ENCODE assay signal across 28 cellular contexts in the genomic region with DNA sequence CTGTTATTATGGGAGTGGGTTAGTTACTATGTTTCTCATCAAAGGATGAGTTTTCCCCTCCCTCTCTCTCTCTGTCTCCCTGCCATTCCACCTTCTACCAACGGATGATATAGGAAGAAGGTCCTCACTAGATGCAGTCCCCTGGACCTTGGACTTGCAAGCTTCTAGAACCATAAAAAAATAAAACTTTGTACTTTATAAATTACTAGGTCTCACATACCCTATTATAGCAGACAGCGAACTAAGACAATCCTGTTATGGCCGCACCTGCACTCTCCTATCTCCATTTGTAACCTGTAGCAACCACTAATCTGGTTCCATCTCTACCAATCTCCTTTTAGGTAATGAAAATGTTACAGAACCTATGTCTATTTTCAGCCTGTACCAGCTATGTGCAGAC.
"Had no signal": no experiment of that assay in that cellular context is flagged by ENCODE, and none has a peak within 500 bp of the region (broad histone marks: within the 10 kb centered on the region; RNA-seq: fewer than 3 reads in every experiment).

No MANE protein-coding gene starts in this region.

- H3K4me3 Mint-ChIP-seq: dendritic cell treated with granulocyte-macrophage colony-stimulating factor and Interleukin-4, amounts not matched to agents 40 ng/mL and 50 ng/mL, for 4 days; effector memory CD8-positive, alpha-beta T cell; endodermal cell; immature natural killer cell; mesothelial cell of epicardium; naive thymus-derived CD4-positive, alpha-beta T cell had no signal

- H3K9me3 Mint-ChIP-seq: endodermal cell had no signal

- DNase-seq: effector CD8-positive, alpha-beta T cell; effector memory CD8-positive, alpha-beta T cell; endodermal cell; erythroblast; esophagus squamous epithelium; foreskin fibroblast; foreskin melanocyte; gastrocnemius medialis; glutamatergic neuron; head of caudate nucleus; heart right ventricle; hypothalamus; immature natural killer cell; islet precursor cell; kidney; kidney glomerular epithelial cell; left lung; left ventricle myocardium superior; lower lobe of right lung; mesenchymal stem cell; naive thymus-derived CD4-positive, alpha-beta T cell had no signal

- H3K27me3 ChIP-seq: esophagus squamous epithelium, gastrocnemius medialis, heart right ventricle, left lung had no signal

- H3K36me3 Mint-ChIP-seq: immature natural killer cell; mesothelial cell of epicardium; naive thymus-derived CD4-positive, alpha-beta T cell had no signal

- H3K9me3 ChIP-seq: esophagus squamous epithelium, gastrocnemius medialis, left lung, lower lobe of right lung had no signal

- ATAC-seq: effector memory CD8-positive, alpha-beta T cell; esophagus mucosa; gastrocnemius medialis; heart right ventricle; left lung; left ventricle myocardium superior; lower lobe of right lung; naive thymus-derived CD4-positive, alpha-beta T cell had no signal

- H3K4me1 Mint-ChIP-seq: immature natural killer cell; mesothelial cell of epicardium; naive thymus-derived CD4-positive, alpha-beta T cell had no signal

- H3K27me3 Mint-ChIP-seq: dendritic cell treated with granulocyte-macrophage colony-stimulating factor and Interleukin-4, amounts not matched to agents 40 ng/mL and 50 ng/mL, for 4 days; effector memory CD8-positive, alpha-beta T cell; naive thymus-derived CD4-positive, alpha-beta T cell had no signal

- FAIRE-seq: colon, endometrium, kidney had no signal

- H3K27ac ChIP-seq: coronary artery, epithelial cell of prostate, esophagus squamous epithelium, gastrocnemius medialis, heart right ventricle, left lung, lower lobe of right lung had no signal

- H3K4me1 ChIP-seq: esophagus squamous epithelium, gastrocnemius medialis, heart right ventricle, left lung, lower lobe of right lung had no signal

- H3K4me3 ChIP-seq: coronary artery, esophagus squamous epithelium, gastrocnemius medialis, heart right ventricle, left lung, lower lobe of right lung had no signal

- H3K27ac Mint-ChIP-seq: dendritic cell treated with granulocyte-macrophage colony-stimulating factor and Interleukin-4, amounts not matched to agents 40 ng/mL and 50 ng/mL, for 4 days; effector memory CD8-positive, alpha-beta T cell; endodermal cell; immature natural killer cell; mesothelial cell of epicardium; naive thymus-derived CD4-positive, alpha-beta T cell had no signal

- H3K36me3 ChIP-seq: esophagus squamous epithelium, gastrocnemius medialis, heart right ventricle, left lung, lower lobe of right lung had no signal
